Comparison of ENCODE assay signal across 8 cellular contexts in genomic region chr12:48788852-48789775, GRCh38. TPM values are rescaled to one million over a fixed set of nuclear protein-coding genes. Genes with fewer than 3 reads are reported as not detected.
A peak's percentile ranks its signal among the peaks of the same experiment; 100 is the strongest.
DNase-seq lines count a peak whose midpoint lies in the region; ATAC-seq, FAIRE-seq and TF ChIP-seq lines count a peak whose summit lies in the region.

Gene ADCY6 (minus strand): TSS chr12:48789089. CDS start chr12:48783434, 5,655 bp downstream.

- 0 to 1% (median 1%) methylated on average over 73 to 86 of the region's 86 CpGs for WGBS in adipose tissue, 3 donors

- intact Hi-C loops in Right ventricle myocardium superior (cut with DNase I) = no loop called here

- H3K4me3 ChIP-seq in ACC112 (ENCODE audit: low read depth, low read length) = peak within 1 kb of the TSS; percentile 87

- FAIRE-seq in GM12892 (lab: Jason Lieb, UNC) = no peak

- H3K79me2 ChIP-seq in ACC112 (ENCODE audit: control insufficient read depth, insufficient read depth, low read length, unreplicated experiment) = peaks cover 26% of the 10 kb centered on the region

- ATAC-seq in Right ventricle myocardium superior (ENCODE audit: poor library complexity) (peak; percentile 79), GM21367 (IDR thresholded peaks at IDR 0.05; ENCODE audit: unreplicated experiment) (no peak)

- TF ChIP-seq CTCF in GM10266 (IDR thresholded peaks at IDR 0.05; ENCODE audit: control insufficient read depth, insufficient read depth, low read depth, missing control alignments) = no peak

- H3K27me3 ChIP-seq in ACC112 (ENCODE audit: insufficient read depth, low read length) = no peaks in the 10 kb centered on the region

- DNase-seq in GM10266 (ENCODE audit: extremely low spot score) (peak; percentile 71), NCI-H1105 (lab: John Stamatoyannopoulos, UW) (peak; percentile 19), Right ventricle myocardium superior (peak; percentile 87), nucleus accumbens (lab: John Stamatoyannopoulos, UW) (peak in 52 of 56 donors; percentile 6 to 73 (median 38)), GM12892 (ENCODE audit: insufficient read length) (no peak)

- H3K27ac ChIP-seq in ACC112 (ENCODE audit: low read depth, low read length) = no peak within 1 kb of the TSS
- H3K27ac ChIP-seq in adipose tissue (ENCODE audit: low read depth, low read length) = no peak within 1 kb of the TSS

- H3K36me3 ChIP-seq in ACC112 (ENCODE audit: insufficient read depth, low read length) = no peaks in the 10 kb centered on the region

- TF ChIP-seq POLR2A in GM12892 (IDR thresholded peaks at IDR 0.05; ENCODE audit: low read depth, low read length) = no peak

- H2AFZ ChIP-seq in ACC112 (ENCODE audit: low read length, unreplicated experiment) = peak within 1 kb of the TSS; percentile 94

- H3K4me1 ChIP-seq in ACC112 (ENCODE audit: control insufficient read depth, insufficient read depth, low read length, unreplicated experiment) = peaks cover 12% of the 10 kb centered on the region

RNA-seq across cellular contexts. Expression of gene ADCY6, which starts in this region (rescaled TPM):
- polyA plus RNA-seq in adipose tissue = 10 to 100 TPM; 17.9 to 62.3 (median 28.0) TPM
- total RNA-seq in Right ventricle myocardium superior = 52.1 TPM
- 0.38 TPM for polyA plus RNA-seq in GM12892 (2012; ENCODE audit: missing spikeins)
